1 cellular context compared by ENCODE assay signal in genomic region chr5:96439477-96440184, GRCh38.
TF ChIP-seq lines count a peak whose summit lies in the region.

No MANE protein-coding gene starts in this region.

TF ChIP-seq in GM12878, 131 proteins besides CTCF, POLR2A, EP300 and RAD21 (continued from another document and continues in another):
- TF ChIP-seq E2F8 (IDR thresholded peaks at IDR 0.05; ENCODE audit: low read depth, partially characterized antibody) (no peak), ZBTB11 (CRISPR knock-in tag; IDR thresholded peaks at IDR 0.05) (no peak), E4F1 (IDR thresholded peaks at IDR 0.05; ENCODE audit: borderline replicate concordance, partially characterized antibody) (no peak), YY1 (IDR thresholded peaks at IDR 0.05; ENCODE audit: low read depth, low read length) (no peak), BHLHE40 (IDR thresholded peaks at IDR 0.05; ENCODE audit: borderline replicate concordance in 1 of 2, low read depth in 2 of 2, low read length in 1 of 2) (peak in 1 of 2 experiments; percentile 53; a peak in 1 of 4 replicates), BMI1 (IDR thresholded peaks at IDR 0.05; ENCODE audit: borderline replicate concordance) (no peak), MAX (IDR thresholded peaks at IDR 0.05; ENCODE audit: low read depth, low read length) (no peak), PAX8 (IDR thresholded peaks at IDR 0.05) (no peak), HDGF (IDR thresholded peaks at IDR 0.05) (no peak), CHD4 (IDR thresholded peaks at IDR 0.05) (no peak), STAT1 (conservative IDR thresholded peaks at IDR 0.05) (no peak), ZNF217 (IDR thresholded peaks at IDR 0.05) (peak; percentile 28; the same call in 1 of the 2 replicates), ZSCAN29 (IDR thresholded peaks at IDR 0.05) (no peak), NR2C1 (IDR thresholded peaks at IDR 0.05) (no peak), USF1 (IDR thresholded peaks at IDR 0.05; ENCODE audit: borderline replicate concordance, extremely low read length, insufficient read depth, low read depth, low read length) (no peak), ZNF24 (IDR thresholded peaks at IDR 0.05) (no peak), GABPA (IDR thresholded peaks at IDR 0.05; ENCODE audit: low read depth) (no peak), MYB (IDR thresholded peaks at IDR 0.05; ENCODE audit: borderline replicate concordance, low read depth, low read length) (no peak), SP1 (IDR thresholded peaks at IDR 0.05; ENCODE audit: low read depth, low read length) (no peak), WRNIP1 (IDR thresholded peaks at IDR 0.05; ENCODE audit: borderline replicate concordance, low read depth, low read length) (no peak), EZH2 (IDR thresholded peaks at IDR 0.05; ENCODE audit: borderline replicate concordance, control insufficient read depth, low read depth, low read length) (no peak), SMARCA5 (IDR thresholded peaks at IDR 0.05) (no peak), ZBTB40 (IDR thresholded peaks at IDR 0.05; ENCODE audit: borderline replicate concordance) (no peak), NBN (IDR thresholded peaks at IDR 0.05) (0 out of 2 replicates have a peak, but pooled peaks have one; percentile 35), KLF5 (IDR thresholded peaks at IDR 0.05; ENCODE audit: partially characterized antibody) (no peak), TCF7 (IDR thresholded peaks at IDR 0.05; ENCODE audit: borderline replicate concordance) (no peak), ZBTB33 (IDR thresholded peaks at IDR 0.05) (no peak), TAF1 (IDR thresholded peaks at IDR 0.05; ENCODE audit: borderline replicate concordance, low read depth, low read length) (no peak), SMAD5 (IDR thresholded peaks at IDR 0.05; ENCODE audit: low read depth) (no peak), FOS (IDR thresholded peaks at IDR 0.05; ENCODE audit: borderline replicate concordance, extremely low read depth, insufficient read length) (no peak), RELA (IDR thresholded peaks at IDR 0.05; ENCODE audit: borderline replicate concordance, partially characterized antibody) (no peak), MYC (IDR thresholded peaks at IDR 0.05; ENCODE audit: insufficient read depth, insufficient read length, insufficient replicate concordance, low read length, severe bottlenecking) (no peak), MLLT1 (IDR thresholded peaks at IDR 0.05) (0 out of 2 replicates have a peak, but pooled peaks have one; percentile 40), MXI1 (IDR thresholded peaks at IDR 0.05; ENCODE audit: low read depth, low read length) (no peak), CREB1 (IDR thresholded peaks at IDR 0.05; ENCODE audit: low read depth) (no peak), TBL1XR1 (IDR thresholded peaks at IDR 0.05; ENCODE audit: low read depth, low read length) (no peak), IRF3 (IDR thresholded peaks at IDR 0.05) (no peak), SIX5 (IDR thresholded peaks at IDR 0.05; ENCODE audit: low read depth, low read length, severe bottlenecking) (no peak), BCL11A (IDR thresholded peaks at IDR 0.05; ENCODE audit: low read depth, low read length) (0 out of 2 replicates have a peak, but pooled peaks have one; percentile 18), BRCA1 (IDR thresholded peaks at IDR 0.05; ENCODE audit: low read depth, low read length) (no peak), CBFB (IDR thresholded peaks at IDR 0.05; ENCODE audit: low read depth) (no peak), ATF7 (IDR thresholded peaks at IDR 0.05; ENCODE audit: low read depth) (peak; percentile 36; the same call in 1 of the 2 replicates), CBX5 (IDR thresholded peaks at IDR 0.05; ENCODE audit: low read depth) (0 out of 2 replicates have a peak, but pooled peaks have one; percentile 59), HDAC2 (IDR thresholded peaks at IDR 0.05) (no peak), HDAC6 (IDR thresholded peaks at IDR 0.05; ENCODE audit: unreplicated experiment) (no peak), SMC3 (IDR thresholded peaks at IDR 0.05; ENCODE audit: borderline replicate concordance, low read length) (peak; percentile 31; the same call in 1 of the 2 replicates), SUPT20H (IDR thresholded peaks at IDR 0.05; ENCODE audit: borderline replicate concordance, control insufficient read depth, low read depth, low read length) (no peak)
